1 cellular context compared by ENCODE assay signal in the genomic region with DNA sequence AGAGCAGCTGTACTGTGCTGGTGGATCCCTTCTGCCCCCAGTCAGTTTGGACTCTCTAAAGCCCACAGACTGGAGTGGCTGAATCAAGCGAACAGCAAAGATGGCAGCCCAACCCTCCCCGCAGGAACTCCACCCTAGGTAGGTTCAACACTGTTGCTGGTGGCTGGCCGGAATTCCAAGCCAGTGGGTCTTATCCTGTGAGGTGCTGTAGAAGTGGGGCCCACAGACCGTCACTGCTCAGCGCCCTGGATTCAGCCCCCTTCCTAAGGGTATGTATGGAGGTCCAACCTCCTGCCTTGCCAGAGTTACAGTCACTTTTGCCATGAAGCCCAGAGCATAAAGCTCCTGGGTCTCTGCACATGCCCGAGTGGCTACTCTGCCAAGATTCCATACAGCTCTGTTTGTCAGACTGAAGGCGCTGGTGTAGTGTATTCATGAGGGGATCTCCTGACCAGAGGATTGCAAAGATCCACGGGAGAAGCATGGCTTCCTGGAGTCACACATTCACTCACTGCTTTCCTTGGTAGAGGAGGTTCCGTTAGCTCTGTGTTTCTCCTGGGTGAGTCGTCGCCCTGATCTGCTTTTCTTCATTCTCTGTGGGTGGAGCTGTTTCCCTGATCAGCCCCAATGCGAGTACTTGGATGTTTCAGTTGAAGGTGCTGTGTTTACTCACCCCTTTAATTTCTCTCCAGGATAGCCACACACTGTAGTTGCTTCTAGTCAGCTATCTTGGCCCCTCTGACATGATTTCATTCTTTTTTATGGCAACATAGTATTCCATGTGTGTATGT.
TF ChIP-seq lines count a peak whose summit lies in the region.

No MANE protein-coding gene starts in this region.

TF ChIP-seq in GM23338, 12 proteins besides CTCF, POLR2A, EP300 and RAD21 (continued from another document):
- TF ChIP-seq, protein P1, sequence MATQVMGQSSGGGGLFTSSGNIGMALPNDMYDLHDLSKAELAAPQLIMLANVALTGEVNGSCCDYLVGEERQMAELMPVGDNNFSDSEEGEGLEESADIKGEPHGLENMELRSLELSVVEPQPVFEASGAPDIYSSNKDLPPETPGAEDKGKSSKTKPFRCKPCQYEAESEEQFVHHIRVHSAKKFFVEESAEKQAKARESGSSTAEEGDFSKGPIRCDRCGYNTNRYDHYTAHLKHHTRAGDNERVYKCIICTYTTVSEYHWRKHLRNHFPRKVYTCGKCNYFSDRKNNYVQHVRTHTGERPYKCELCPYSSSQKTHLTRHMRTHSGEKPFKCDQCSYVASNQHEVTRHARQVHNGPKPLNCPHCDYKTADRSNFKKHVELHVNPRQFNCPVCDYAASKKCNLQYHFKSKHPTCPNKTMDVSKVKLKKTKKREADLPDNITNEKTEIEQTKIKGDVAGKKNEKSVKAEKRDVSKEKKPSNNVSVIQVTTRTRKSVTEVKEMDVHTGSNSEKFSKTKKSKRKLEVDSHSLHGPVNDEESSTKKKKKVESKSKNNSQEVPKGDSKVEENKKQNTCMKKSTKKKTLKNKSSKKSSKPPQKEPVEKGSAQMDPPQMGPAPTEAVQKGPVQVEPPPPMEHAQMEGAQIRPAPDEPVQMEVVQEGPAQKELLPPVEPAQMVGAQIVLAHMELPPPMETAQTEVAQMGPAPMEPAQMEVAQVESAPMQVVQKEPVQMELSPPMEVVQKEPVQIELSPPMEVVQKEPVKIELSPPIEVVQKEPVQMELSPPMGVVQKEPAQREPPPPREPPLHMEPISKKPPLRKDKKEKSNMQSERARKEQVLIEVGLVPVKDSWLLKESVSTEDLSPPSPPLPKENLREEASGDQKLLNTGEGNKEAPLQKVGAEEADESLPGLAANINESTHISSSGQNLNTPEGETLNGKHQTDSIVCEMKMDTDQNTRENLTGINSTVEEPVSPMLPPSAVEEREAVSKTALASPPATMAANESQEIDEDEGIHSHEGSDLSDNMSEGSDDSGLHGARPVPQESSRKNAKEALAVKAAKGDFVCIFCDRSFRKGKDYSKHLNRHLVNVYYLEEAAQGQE (IDR thresholded peaks at IDR 0.05; ENCODE audit: unreplicated experiment): no peak
- TF ChIP-seq NANOG (IDR thresholded peaks at IDR 0.05; ENCODE audit: borderline replicate concordance) (no peak), EZH2 (IDR thresholded peaks at IDR 0.05; ENCODE audit: low read depth, unreplicated experiment) (no peak), POLR2AphosphoS5 (IDR thresholded peaks at IDR 0.05; ENCODE audit: low read depth) (no peak)
